ENCODE assay signal across 3 cellular contexts in genomic region chr5:142070000-142070399, GRCh38.
A peak's percentile ranks its signal among the peaks of the same experiment; 100 is the strongest.
TF ChIP-seq lines count a peak whose summit lies in the region.

No MANE protein-coding gene starts in this region.

TF ChIP-seq in SK-N-SH, 30 proteins besides CTCF, POLR2A, EP300 and RAD21:
- 0 out of 2 replicates have a peak, but pooled peaks have one; percentile 24 for TF ChIP-seq GATA2 (CRISPR knock-in tag; IDR thresholded peaks at IDR 0.05)
- no peak for TF ChIP-seq MXI1 (IDR thresholded peaks at IDR 0.05; ENCODE audit: low read depth, low read length)
- no peak for TF ChIP-seq TEAD4 (IDR thresholded peaks at IDR 0.05; ENCODE audit: borderline replicate concordance, insufficient read depth)

TF ChIP-seq in SK-N-SH treated with all-trans-retinoic acid at 6 μM for 48 hours, 23 proteins besides CTCF, POLR2A, EP300 and RAD21:
- TF ChIP-seq, protein P1, sequence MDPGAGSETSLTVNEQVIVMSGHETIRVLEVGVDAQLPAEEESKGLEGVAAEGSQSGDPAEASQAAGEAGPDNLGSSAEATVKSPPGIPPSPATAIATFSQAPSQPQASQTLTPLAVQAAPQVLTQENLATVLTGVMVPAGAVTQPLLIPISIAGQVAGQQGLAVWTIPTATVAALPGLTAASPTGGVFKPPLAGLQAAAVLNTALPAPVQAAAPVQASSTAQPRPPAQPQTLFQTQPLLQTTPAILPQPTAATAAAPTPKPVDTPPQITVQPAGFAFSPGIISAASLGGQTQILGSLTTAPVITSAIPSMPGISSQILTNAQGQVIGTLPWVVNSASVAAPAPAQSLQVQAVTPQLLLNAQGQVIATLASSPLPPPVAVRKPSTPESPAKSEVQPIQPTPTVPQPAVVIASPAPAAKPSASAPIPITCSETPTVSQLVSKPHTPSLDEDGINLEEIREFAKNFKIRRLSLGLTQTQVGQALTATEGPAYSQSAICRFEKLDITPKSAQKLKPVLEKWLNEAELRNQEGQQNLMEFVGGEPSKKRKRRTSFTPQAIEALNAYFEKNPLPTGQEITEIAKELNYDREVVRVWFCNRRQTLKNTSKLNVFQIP (CRISPR knock-in tag; IDR thresholded peaks at IDR 0.05; ENCODE audit: borderline replicate concordance, low read depth) = no peak
- no peak for TF ChIP-seq ZFP3 (CRISPR knock-in tag; IDR thresholded peaks at IDR 0.05)
- TF ChIP-seq ISL1 (CRISPR knock-in tag; IDR thresholded peaks at IDR 0.05) = no peak
- TF ChIP-seq GLIS3 (CRISPR knock-in tag; IDR thresholded peaks at IDR 0.05) = no peak
- no peak for TF ChIP-seq BACH2 (CRISPR knock-in tag; IDR thresholded peaks at IDR 0.05; ENCODE audit: borderline replicate concordance)
- no peak for TF ChIP-seq ESRRG (CRISPR knock-in tag; IDR thresholded peaks at IDR 0.05)
- no peak for TF ChIP-seq SNAI2 (CRISPR knock-in tag; IDR thresholded peaks at IDR 0.05)
- TF ChIP-seq ARNTL (CRISPR knock-in tag; IDR thresholded peaks at IDR 0.05; ENCODE audit: borderline replicate concordance, low read depth) = no peak
- TF ChIP-seq, protein P2, sequence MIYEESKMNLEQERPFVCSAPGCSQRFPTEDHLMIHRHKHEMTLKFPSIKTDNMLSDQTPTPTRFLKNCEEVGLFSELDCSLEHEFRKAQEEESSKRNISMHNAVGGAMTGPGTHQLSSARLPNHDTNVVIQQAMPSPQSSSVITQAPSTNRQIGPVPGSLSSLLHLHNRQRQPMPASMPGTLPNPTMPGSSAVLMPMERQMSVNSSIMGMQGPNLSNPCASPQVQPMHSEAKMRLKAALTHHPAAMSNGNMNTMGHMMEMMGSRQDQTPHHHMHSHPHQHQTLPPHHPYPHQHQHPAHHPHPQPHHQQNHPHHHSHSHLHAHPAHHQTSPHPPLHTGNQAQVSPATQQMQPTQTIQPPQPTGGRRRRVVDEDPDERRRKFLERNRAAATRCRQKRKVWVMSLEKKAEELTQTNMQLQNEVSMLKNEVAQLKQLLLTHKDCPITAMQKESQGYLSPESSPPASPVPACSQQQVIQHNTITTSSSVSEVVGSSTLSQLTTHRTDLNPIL (CRISPR knock-in tag; IDR thresholded peaks at IDR 0.05; ENCODE audit: low read depth) = no peak
- TF ChIP-seq TCF4 (CRISPR knock-in tag; IDR thresholded peaks at IDR 0.05; ENCODE audit: borderline replicate concordance) = no peak
- no peak for TF ChIP-seq CSRNP3 (CRISPR knock-in tag; IDR thresholded peaks at IDR 0.05)
- TF ChIP-seq ZC3H10 (CRISPR knock-in tag; IDR thresholded peaks at IDR 0.05) = no peak
- no peak for TF ChIP-seq RARB (CRISPR knock-in tag; IDR thresholded peaks at IDR 0.05)

TF ChIP-seq in H1, 55 proteins besides CTCF, POLR2A, EP300 and RAD21:
- no peak for TF ChIP-seq SP2 (IDR thresholded peaks at IDR 0.05; ENCODE audit: low read length)
- TF ChIP-seq SP1 (IDR thresholded peaks at IDR 0.05; ENCODE audit: low read depth, low read length) = no peak
- TF ChIP-seq RXRA (IDR thresholded peaks at IDR 0.05; ENCODE audit: insufficient read depth, low read depth, low read length) = no peak
- TF ChIP-seq CBX8 (IDR thresholded peaks at IDR 0.05; ENCODE audit: borderline replicate concordance, low read depth, low read length) = no peak
- no peak for TF ChIP-seq CBX5 (IDR thresholded peaks at IDR 0.05; ENCODE audit: low read depth, low read length)
- TF ChIP-seq, protein P3, sequence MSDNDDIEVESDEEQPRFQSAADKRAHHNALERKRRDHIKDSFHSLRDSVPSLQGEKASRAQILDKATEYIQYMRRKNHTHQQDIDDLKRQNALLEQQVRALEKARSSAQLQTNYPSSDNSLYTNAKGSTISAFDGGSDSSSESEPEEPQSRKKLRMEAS (IDR thresholded peaks at IDR 0.05) = no peak
- no peak for TF ChIP-seq HDAC6 (IDR thresholded peaks at IDR 0.05; ENCODE audit: low read depth, low read length)
- no peak for TF ChIP-seq PHF8 (conservative IDR thresholded peaks at IDR 0.05; ENCODE audit: low read depth, low read length)
- TF ChIP-seq TAF1 (IDR thresholded peaks at IDR 0.05; ENCODE audit: low read depth, low read length) = no peak
- TF ChIP-seq POU5F1 (IDR thresholded peaks at IDR 0.05; ENCODE audit: low read depth, low read length) = no peak
- no peak for TF ChIP-seq RFX5 (IDR thresholded peaks at IDR 0.05; ENCODE audit: borderline replicate concordance, low read depth, low read length)
